Comparison of ENCODE assay signal across 16 cellular contexts in the genomic region with DNA sequence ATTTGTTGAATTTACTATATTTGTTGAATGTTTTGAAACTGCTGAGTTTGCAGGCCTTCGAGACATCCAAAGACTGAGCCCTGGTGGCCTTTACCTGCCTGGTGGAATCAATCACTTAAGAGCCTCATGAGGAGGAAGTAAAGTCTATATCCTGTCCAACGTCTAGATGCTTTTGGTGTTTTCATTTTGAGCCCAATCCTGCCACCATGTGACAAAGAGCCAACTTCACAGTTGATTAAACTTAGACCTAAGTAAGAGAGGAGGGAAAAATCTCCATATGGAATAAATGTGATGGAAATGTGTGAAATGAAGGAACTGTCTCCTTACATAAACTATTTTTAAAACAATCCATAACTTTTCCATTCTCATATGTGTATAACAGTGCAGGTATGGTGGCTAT.
DNase-seq lines count a peak whose midpoint lies in the region; ATAC-seq and TF ChIP-seq lines count a peak whose summit lies in the region.
"Had no signal": no experiment of that assay in that cellular context is flagged by ENCODE, and none has a peak within 500 bp of the region (broad histone marks: within the 10 kb centered on the region; RNA-seq: fewer than 3 reads in every experiment).

No MANE protein-coding gene starts in this region.

- peaks cover 21% of the 10 kb centered on the region for H3K36me3 Mint-ChIP-seq in HFFc6 (ENCODE audit: low read depth)

- peak overlapping the region; percentile 80; the same call in 1 of the 2 replicates for H3K4me3 Mint-ChIP-seq in HFFc6
- H3K4me3 Mint-ChIP-seq: activated T-cell treated with anti-CD3 and anti-CD28 coated beads, Interleukin-2, amount 50 U/mL, for 72 hours had no signal

- peak; percentile 11 for DNase-seq in A172 (ENCODE audit: low spot score)
- peak; percentile 30 for DNase-seq in HFFc6
- DNase-seq in SW 1271 (lab: John Stamatoyannopoulos, UW), result peak; percentile 1 to 70
- peak; percentile 71 for DNase-seq in fibroblast of peridontal ligament (ENCODE audit: extremely low read depth)
- DNase-seq in effector CD8-positive, alpha-beta T cell (lab: John Stamatoyannopoulos, UW), result no peak
- DNase-seq in right atrium auricular region (ENCODE audit: low spot score), result no peak
- no peak for DNase-seq in NAMALWA (ENCODE audit: low spot score)
- DNase-seq: activated CD4-positive, alpha-beta T cell treated with anti-CD3 and anti-CD28 coated beads, Interleukin-2, amount 50 U/mL, for 1 hour; activated T-cell treated with anti-CD3 and anti-CD28 coated beads, Interleukin-2, amount 50 U/mL, for 72 hours; amygdala; dorsolateral prefrontal cortex; kidney; NCI-H1092; NCI-H2171 treated with DMSO at 0.1 percent for 48 hours had no signal

- peaks cover 57% of the 10 kb centered on the region for H3K4me1 Mint-ChIP-seq in HFFc6 (ENCODE audit: low read depth)

- H3K4me3 ChIP-seq in right atrium auricular region, result no peak overlapping the region
- H3K4me3 ChIP-seq: dorsolateral prefrontal cortex, suprapubic skin had no signal

- H3K36me3 ChIP-seq in right atrium auricular region, result no peaks in the 10 kb centered on the region
- H3K36me3 ChIP-seq: suprapubic skin had no signal

- no peaks in the 10 kb centered on the region for H3K4me1 ChIP-seq in right atrium auricular region
- H3K4me1 ChIP-seq: suprapubic skin had no signal

- ATAC-seq in HG03139 (IDR thresholded peaks at IDR 0.05; ENCODE audit: unreplicated experiment), result no peak
- ATAC-seq: activated T-cell treated with anti-CD3 and anti-CD28 coated beads, Interleukin-2, amount 50 U/mL, for 72 hours had no signal

- no peak overlapping the region for H3K27ac ChIP-seq in right atrium auricular region
- H3K27ac ChIP-seq: dorsolateral prefrontal cortex, suprapubic skin had no signal

- H3K9me3 Mint-ChIP-seq in HFFc6, result no peaks in the 10 kb centered on the region

- no peaks in the 10 kb centered on the region for H3K27me3 Mint-ChIP-seq in HFFc6 (ENCODE audit: insufficient read depth)

- H3K27ac Mint-ChIP-seq in HFFc6, result peak overlapping the region; percentile 84
- H3K27ac Mint-ChIP-seq: activated T-cell treated with anti-CD3 and anti-CD28 coated beads, Interleukin-2, amount 50 U/mL, for 72 hours had no signal

- TF ChIP-seq CTCF in HFFc6 (IDR thresholded peaks at IDR 0.05), result peak; percentile 49
- TF ChIP-seq CTCF in right atrium auricular region (IDR thresholded peaks at IDR 0.05), result no peak

- no peaks in the 10 kb centered on the region for H3K27me3 ChIP-seq in right atrium auricular region
- H3K27me3 ChIP-seq: dorsolateral prefrontal cortex, suprapubic skin had no signal

- H3K9me3 ChIP-seq in right atrium auricular region, result no peaks in the 10 kb centered on the region
- H3K9me3 ChIP-seq: suprapubic skin had no signal

Comparison
In these comparisons a context has a peak if more than half of its experiments do, and no peak if none do; other contexts are left out.
1. DNase-seq: peak in A172 (single experiment), HFFc6 (single experiment), SW 1271 (2 of 2) and fibroblast of peridontal ligament (single experiment); none in effector CD8-positive, alpha-beta T cell (single experiment), right atrium auricular region (single experiment) and NAMALWA (single experiment).